In genomic region chr3:132187746-132188145, GRCh38 we compare ENCODE assay signal across 25 cellular contexts.
"Had no signal": no experiment of that assay in that cellular context is flagged by ENCODE, and none has a peak within 500 bp of the region (broad histone marks: within the 10 kb centered on the region; RNA-seq: fewer than 3 reads in every experiment).

No MANE protein-coding gene starts in this region.

- H3K36me3 ChIP-seq: esophagus squamous epithelium, gastrocnemius medialis, heart right ventricle, left lung, lower lobe of right lung had no signal

- H3K4me1 ChIP-seq: gastrocnemius medialis, heart right ventricle, left lung, lower lobe of right lung had no signal

- H3K9me3 ChIP-seq: esophagus squamous epithelium, gastrocnemius medialis, heart right ventricle, left lung, lower lobe of right lung had no signal

- H3K36me3 Mint-ChIP-seq: memory B cell; naive thymus-derived CD4-positive, alpha-beta T cell; natural killer cell had no signal

- H3K4me3 Mint-ChIP-seq: dendritic cell treated with granulocyte-macrophage colony-stimulating factor and Interleukin-4, amounts not matched to agents 40 ng/mL and 50 ng/mL, for 4 days; effector memory CD8-positive, alpha-beta T cell; endodermal cell; memory B cell; naive thymus-derived CD4-positive, alpha-beta T cell; natural killer cell had no signal

- H3K27ac Mint-ChIP-seq: dendritic cell treated with granulocyte-macrophage colony-stimulating factor and Interleukin-4, amounts not matched to agents 40 ng/mL and 50 ng/mL, for 4 days; effector memory CD8-positive, alpha-beta T cell; endodermal cell; memory B cell; naive thymus-derived CD4-positive, alpha-beta T cell; natural killer cell had no signal

- H3K27ac ChIP-seq: epithelial cell of prostate, esophagus squamous epithelium, gastrocnemius medialis, heart right ventricle, left lung, lower lobe of right lung had no signal

- H3K9me3 Mint-ChIP-seq: dendritic cell treated with granulocyte-macrophage colony-stimulating factor and Interleukin-4, amounts not matched to agents 40 ng/mL and 50 ng/mL, for 4 days; effector memory CD8-positive, alpha-beta T cell; endodermal cell; memory B cell; naive thymus-derived CD4-positive, alpha-beta T cell; natural killer cell had no signal

- H3K27me3 ChIP-seq: gastrocnemius medialis, left lung had no signal

- H3K4me1 Mint-ChIP-seq: endodermal cell; memory B cell; naive thymus-derived CD4-positive, alpha-beta T cell; natural killer cell had no signal

- DNase-seq: cortex of kidney; effector CD8-positive, alpha-beta T cell; effector memory CD8-positive, alpha-beta T cell; endodermal cell; erythroblast; esophagus squamous epithelium; foreskin fibroblast; foreskin melanocyte; gastrocnemius medialis; glutamatergic neuron; head of caudate nucleus; heart right ventricle; hippocampal formation; left cardiac atrium; left lung; left ventricle myocardium superior; lower lobe of right lung; mesendoderm; midbrain; naive thymus-derived CD4-positive, alpha-beta T cell; natural killer cell had no signal

- ATAC-seq: effector memory CD8-positive, alpha-beta T cell; esophagus mucosa; gastrocnemius medialis; heart right ventricle; left cardiac atrium; left lung; left ventricle myocardium superior; lower lobe of right lung; naive thymus-derived CD4-positive, alpha-beta T cell; natural killer cell had no signal

- H3K4me3 ChIP-seq: esophagus squamous epithelium, gastrocnemius medialis, heart right ventricle, left lung, lower lobe of right lung had no signal
